ENCODE assay signal across 8 cellular contexts in the genomic region with DNA sequence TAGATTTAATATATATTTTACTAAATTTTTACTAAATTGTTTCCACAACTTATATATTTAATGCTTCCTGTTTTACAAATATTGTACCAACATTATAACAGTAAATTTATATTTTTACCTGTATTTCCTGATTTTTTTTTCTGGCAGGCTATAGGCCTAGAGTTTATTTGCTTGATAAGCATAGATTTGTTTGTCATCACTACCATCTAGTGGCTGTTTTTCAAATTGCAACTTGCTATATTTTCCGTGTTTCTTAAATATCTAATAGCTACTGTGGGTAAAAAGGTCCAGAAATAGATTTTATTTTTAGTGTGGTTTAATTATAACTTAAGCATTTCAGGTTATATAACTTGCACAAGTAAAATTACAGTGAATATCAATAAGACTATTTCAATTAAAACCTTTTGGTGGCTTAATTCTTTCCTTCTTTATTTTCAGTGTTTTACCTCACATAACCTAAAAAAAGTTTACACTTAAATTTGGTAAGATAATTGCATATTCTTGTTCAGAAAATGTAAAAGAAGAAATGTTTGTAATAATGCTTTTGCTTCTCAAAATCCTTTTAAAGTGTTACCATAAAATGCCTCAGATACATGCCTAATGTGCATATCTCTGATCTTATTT.
DNase-seq lines count a peak whose midpoint lies in the region; ATAC-seq, FAIRE-seq and TF ChIP-seq lines count a peak whose summit lies in the region.

No MANE protein-coding gene starts in this region.

- TF ChIP-seq CTCF in WI38 (IDR thresholded peaks at IDR 0.05; ENCODE audit: low read depth, low read length): peak; percentile 34; the same call in 1 of the 2 replicates
- TF ChIP-seq CTCF in right atrium auricular region (IDR thresholded peaks at IDR 0.05): peak; percentile 84 to 86

- H3K4me1 ChIP-seq in right atrium auricular region: peaks cover 0 to 5% of the 10 kb centered on the region in 2 donors

- no peaks in the 10 kb centered on the region for H3K9me3 ChIP-seq in right atrium auricular region

- H3K27ac ChIP-seq in right atrium auricular region: no peak overlapping the region

- no peak for ATAC-seq in HG03196 (IDR thresholded peaks at IDR 0.05; ENCODE audit: unreplicated experiment)

- H3K36me3 ChIP-seq in right atrium auricular region: no peaks in the 10 kb centered on the region

- FAIRE-seq in H54 (lab: Jason Lieb, UNC): peak; percentile 66

- H3K4me3 ChIP-seq in WI38 (ENCODE audit: low read depth, low read length) (no peak overlapping the region), right atrium auricular region (no peak overlapping the region)

- TF ChIP-seq POLR2A in H54 (IDR thresholded peaks at IDR 0.05; ENCODE audit: low read depth, low read length): no peak

- H3K27me3 ChIP-seq in right atrium auricular region: no peaks in the 10 kb centered on the region

- DNase-seq in NCI-H2196 (lab: John Stamatoyannopoulos, UW; ENCODE audit: unreplicated experiment) (peak; percentile 19), NCI-H2196 treated with DMSO at 0.1 percent for 48 hours (lab: John Stamatoyannopoulos, UW; ENCODE audit: unreplicated experiment) (no peak), H54 (ENCODE audit: insufficient read length, low spot score) (no peak), NCI-H1092 (lab: John Stamatoyannopoulos, UW) (peak; percentile 66), right atrium auricular region (ENCODE audit: low spot score) (no peak), stromal cell of bone marrow (ENCODE audit: low read depth) (peak; percentile 36)

Comparison
In these comparisons a context has a peak if more than half of its experiments do, and no peak if none do; other contexts are left out.
1. DNase-seq: peak in NCI-H2196 (single experiment), NCI-H1092 (single experiment) and stromal cell of bone marrow (single experiment); none in NCI-H2196 treated with DMSO at 0.1 percent for 48 hours (single experiment), H54 (single experiment) and right atrium auricular region (single experiment).